ENCODE assay signal across 11 cellular contexts in genomic region chr1:110255388-110255787, GRCh38. TPM values are rescaled to one million over a fixed set of nuclear protein-coding genes. Genes with fewer than 3 reads are reported as not detected.
A peak's percentile ranks its signal among the peaks of the same experiment; 100 is the strongest.
DNase-seq lines count a peak whose midpoint lies in the region; ATAC-seq and TF ChIP-seq lines count a peak whose summit lies in the region.
"Had no signal": no experiment of that assay in that cellular context is flagged by ENCODE, and none has a peak within 500 bp of the region (broad histone marks: within the 10 kb centered on the region; RNA-seq: fewer than 3 reads in every experiment).

No MANE protein-coding gene starts in this region.

- no peak overlapping the region for H2AFZ ChIP-seq in GM23248

- no peak overlapping the region for H3K4me3 ChIP-seq in spleen
- H3K4me3 ChIP-seq in GM23248, result no peak overlapping the region

- H3K27me3 Mint-ChIP-seq in activated CD8-positive, alpha-beta memory T cell treated with anti-CD3 and anti-CD28 coated beads, Interleukin-2, amount 10 ng/mL, durations not matched to agents 7 days and 5 days, result no peaks in the 10 kb centered on the region
- H3K27me3 Mint-ChIP-seq in endothelial cell (ENCODE audit: unreplicated experiment), result no peaks in the 10 kb centered on the region

- in situ Hi-C loops in GM23248 (cut with MboI), result no loop called here

- no peaks in the 10 kb centered on the region for H3K9me3 Mint-ChIP-seq in activated CD8-positive, alpha-beta memory T cell treated with anti-CD3 and anti-CD28 coated beads, Interleukin-2, amount 10 ng/mL, durations not matched to agents 7 days and 5 days (ENCODE audit: low read depth)
- H3K9me3 Mint-ChIP-seq in endothelial cell (ENCODE audit: unreplicated experiment), result no peaks in the 10 kb centered on the region
- H3K9me3 Mint-ChIP-seq: T-cell had no signal

- H3K36me3 Mint-ChIP-seq in activated CD8-positive, alpha-beta memory T cell treated with anti-CD3 and anti-CD28 coated beads, Interleukin-2, amount 10 ng/mL, durations not matched to agents 7 days and 5 days, result peaks cover 2% of the 10 kb centered on the region
- peaks cover 5% of the 10 kb centered on the region for H3K36me3 Mint-ChIP-seq in endothelial cell (ENCODE audit: low read depth, unreplicated experiment)

- H3F3A ChIP-seq in GM23248 (ENCODE audit: insufficient read depth), result no peaks in the 10 kb centered on the region

- H3K4me1 ChIP-seq in spleen, result peaks cover 0 to 36% (median 6%) of the 10 kb centered on the region in 6 donors
- peaks cover 12% of the 10 kb centered on the region for H3K4me1 ChIP-seq in GM23248 (ENCODE audit: insufficient read depth)

- H3K27me3 ChIP-seq in spleen (replicated peaks in 1 of 7) (no peaks in the 10 kb centered on the region), GM23248 (replicated peaks; ENCODE audit: insufficient read depth) (no peaks in the 10 kb centered on the region)

- H3K9me3 ChIP-seq in spleen (no peaks in the 10 kb centered on the region), GM23248 (ENCODE audit: low read depth) (no peaks in the 10 kb centered on the region)

- peaks cover 4% of the 10 kb centered on the region for H3K4me1 Mint-ChIP-seq in activated CD8-positive, alpha-beta memory T cell treated with anti-CD3 and anti-CD28 coated beads, Interleukin-2, amount 10 ng/mL, durations not matched to agents 7 days and 5 days
- peaks cover 34% of the 10 kb centered on the region for H3K4me1 Mint-ChIP-seq in endothelial cell (ENCODE audit: unreplicated experiment)

- intact Hi-C loops in spleen (cut with DNase I; ENCODE audit: low total_unique reads), result no loop called here

- TF ChIP-seq POLR2A in spleen (IDR thresholded peaks at IDR 0.05), result no peak

- H3K79me2 ChIP-seq in GM23248 (ENCODE audit: insufficient read depth), result no peaks in the 10 kb centered on the region

- H3K36me3 ChIP-seq in spleen, result no peaks in the 10 kb centered on the region
- no peaks in the 10 kb centered on the region for H3K36me3 ChIP-seq in GM23248 (ENCODE audit: low read depth)

- H3K4me3 Mint-ChIP-seq in activated CD8-positive, alpha-beta memory T cell treated with anti-CD3 and anti-CD28 coated beads, Interleukin-2, amount 10 ng/mL, durations not matched to agents 7 days and 5 days, result no peak overlapping the region
- H3K4me3 Mint-ChIP-seq in endothelial cell (ENCODE audit: unreplicated experiment), result no peak overlapping the region
- H3K4me3 Mint-ChIP-seq: T-cell had no signal

- 39 to 64% (median 45%) methylated on average over 2 to 4 of the region's 4 CpGs for WGBS in spleen, 5 donors
- 56 to 60% methylated on average over 4 of the region's 4 CpGs for WGBS in GM23248 (ENCODE audit: low coverage in 1 of 2, low lambda C conversion rate in 2 of 2, missing lambda C conversion rate in 2 of 2), 2 experiments

- no peaks in the 10 kb centered on the region for H4K20me1 ChIP-seq in GM23248 (ENCODE audit: insufficient read depth)

- H3K4me2 ChIP-seq in GM23248 (ENCODE audit: unreplicated experiment), result no peak overlapping the region

- peak; percentile 16 for ATAC-seq in activated CD8-positive, alpha-beta memory T cell treated with anti-CD3 and anti-CD28 coated beads, Interleukin-2, amount 10 ng/mL, durations not matched to agents 7 days and 5 days
- no peak for ATAC-seq in HG03469 (IDR thresholded peaks at IDR 0.05; ENCODE audit: unreplicated experiment)
- ATAC-seq: T-cell had no signal

- no peak overlapping the region for H3K27ac ChIP-seq in spleen
- no peak overlapping the region for H3K27ac ChIP-seq in GM23248

- H3K9me2 ChIP-seq in GM23248 (ENCODE audit: insufficient read depth), result no peaks in the 10 kb centered on the region

- no peak overlapping the region for H3K9ac ChIP-seq in GM23248

- CTCF ChIA-PET in activated CD8-positive, alpha-beta memory T cell treated with anti-CD3 and anti-CD28 coated beads, Interleukin-2, amount 10 ng/mL, durations not matched to agents 7 days and 5 days (lab: Charles Lee), result interaction anchor here (1.7 kb wide), 1 partner anchor 240 kb away, joined by 3 read pairs; no protein-coding TSS in a partner anchor

- TF ChIP-seq CTCF in endothelial cell (IDR thresholded peaks at IDR 0.05; ENCODE audit: unreplicated experiment) (no peak), spleen (IDR thresholded peaks at IDR 0.05 in 8 of 11, conservative IDR thresholded peaks at IDR 0.05 in 3 of 11) (no peak)

- DNase-seq in activated CD8-positive, alpha-beta memory T cell treated with anti-CD3 and anti-CD28 coated beads, Interleukin-2, amount 10 ng/mL, durations not matched to agents 7 days and 5 days, result no peak
- DNase-seq in activated CD8-positive, alpha-beta memory T cell treated with anti-CD3 and anti-CD28 coated beads, Interleukin-2, amount 50 U/mL, for 4 hours, result no peak
- DNase-seq in NCI-H69 (lab: John Stamatoyannopoulos, UW), result peak; percentile 76
- peak; percentile 57 for DNase-seq in endothelial cell (ENCODE audit: low spot score)
- peak; percentile 25 for DNase-seq in spleen
- DNase-seq in GM23248, result no peak
- no peak for DNase-seq in activated gamma-delta T cell (lab: John Stamatoyannopoulos, UW)
- DNase-seq: central memory CD4-positive, alpha-beta T cell; NCI-H2171; T-cell had no signal

- H3K27ac Mint-ChIP-seq in activated CD8-positive, alpha-beta memory T cell treated with anti-CD3 and anti-CD28 coated beads, Interleukin-2, amount 10 ng/mL, durations not matched to agents 7 days and 5 days, result no peak overlapping the region
- peak overlapping the region; percentile 92 for H3K27ac Mint-ChIP-seq in endothelial cell (ENCODE audit: unreplicated experiment)
- H3K27ac Mint-ChIP-seq: T-cell had no signal

RNA-seq across cellular contexts. Expression of gene KCNC4, which starts 45.3 kb away (rescaled TPM):
- 1 to 10 TPM; 4.8 to 9.6 TPM for total RNA-seq in activated CD8-positive, alpha-beta memory T cell treated with anti-CD3 and anti-CD28 coated beads, Interleukin-2, amount 10 ng/mL, durations not matched to agents 7 days and 5 days
- total RNA-seq in endothelial cell (ENCODE audit: unreplicated experiment) (37.4 TPM), spleen (10 to 100 TPM in 5 of 7 donors, 1 to 10 TPM in 2; 9.8 to 22.1 (median 14.8) TPM)
- polyA plus RNA-seq in spleen (1 to 10 TPM; 1.4 to 3.7 (median 2.1) TPM), GM23248 (2016; fragmentation: Nextera tagmentation; extraction: Ambion mirVana) (8.0 and 8.9 TPM in 2 replicates)
- total RNA-seq in GM23248 (2014; rRNA removed; shearing (Covaris generic)), result 12.1 and 29.3 TPM in 2 replicates

Comparison
In these comparisons a context has a peak if more than half of its experiments do, and no peak if none do; other contexts are left out.
1. DNase-seq: peak in NCI-H69 (single experiment), endothelial cell (single experiment) and spleen (single experiment); none in activated CD8-positive, alpha-beta memory T cell treated with anti-CD3 and anti-CD28 coated beads, Interleukin-2, amount 10 ng/mL, durations not matched to agents 7 days and 5 days (single experiment), activated CD8-positive, alpha-beta memory T cell treated with anti-CD3 and anti-CD28 coated beads, Interleukin-2, amount 50 U/mL, for 4 hours (single experiment), GM23248 (single experiment) and activated gamma-delta T cell (single experiment).